In the genomic region with DNA sequence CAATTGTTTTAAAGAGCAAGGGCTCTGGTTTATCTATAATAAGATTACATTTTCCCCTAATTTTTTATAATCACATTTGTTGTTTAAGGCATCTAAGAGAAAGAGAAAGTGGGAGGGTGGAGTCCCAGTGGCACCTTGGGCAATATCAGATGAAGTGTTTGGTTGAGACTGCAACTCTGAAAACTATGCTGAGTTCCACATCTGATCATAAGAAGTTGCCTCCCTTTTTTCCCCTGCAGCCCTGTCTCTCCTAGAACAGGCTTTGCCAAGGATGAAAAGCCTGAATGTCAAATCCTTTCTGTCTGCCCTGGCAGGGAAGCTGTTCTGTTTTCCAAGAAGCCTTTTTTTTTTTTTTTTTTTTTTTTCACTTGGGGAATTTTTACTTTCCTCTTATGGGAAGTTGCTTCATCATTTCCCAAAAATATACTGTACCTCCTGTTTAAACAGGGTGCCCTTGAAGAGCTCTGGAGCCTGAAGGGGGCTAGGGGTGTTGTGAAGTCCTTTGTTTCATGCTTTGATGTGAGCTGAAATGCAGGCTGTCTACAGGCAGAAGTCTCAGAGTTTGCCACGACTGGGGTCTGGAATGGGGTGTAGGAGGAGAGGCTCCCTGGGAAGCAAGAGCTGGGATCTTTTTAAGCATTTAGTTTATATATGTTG, we compare ENCODE assay signal across 10 cellular contexts.
DNase-seq lines count a peak whose midpoint lies in the region; ATAC-seq, FAIRE-seq and TF ChIP-seq lines count a peak whose summit lies in the region.
"Had no signal": no experiment of that assay in that cellular context is flagged by ENCODE, and none has a peak within 500 bp of the region (broad histone marks: within the 10 kb centered on the region; RNA-seq: fewer than 3 reads in every experiment).

No MANE protein-coding gene starts in this region.

- TF ChIP-seq EP300 in HepG2 (IDR thresholded peaks at IDR 0.05; ENCODE audit: low read depth in 2 of 2, low read length in 2 of 2) (peak in 1 of 2 experiments; percentile 53; a peak in 1 of 4 replicates), HepG2 (CRISPR knock-in tag; IDR thresholded peaks at IDR 0.05; ENCODE audit: borderline replicate concordance) (no peak)

- H3K27me3 ChIP-seq in heart right ventricle, result no peaks in the 10 kb centered on the region
- no peaks in the 10 kb centered on the region for H3K27me3 ChIP-seq in HepG2 (ENCODE audit: control insufficient read depth in 1 of 2, insufficient read depth in 2 of 2, low read length in 2 of 2)
- no peaks in the 10 kb centered on the region for H3K27me3 ChIP-seq in upper lobe of right lung

- ATAC-seq in Right ventricle myocardium inferior, result peak; percentile 31
- ATAC-seq in heart right ventricle, result no peak
- peak; percentile 27 for ATAC-seq in activated T-helper 17 cell treated with anti-CD3 and anti-CD28 coated beads, Interleukin-2, amount 50 U/mL, for 72 hours (replicated peaks)
- no peak for ATAC-seq in HepG2
- peak; percentile 76 for ATAC-seq in upper lobe of right lung
- no peak for ATAC-seq in GM21423 (IDR thresholded peaks at IDR 0.05; ENCODE audit: unreplicated experiment)

- H3K4me3 Mint-ChIP-seq in activated T-helper 17 cell treated with anti-CD3 and anti-CD28 coated beads, Interleukin-2, amount 50 U/mL, for 72 hours, result peak overlapping the region; percentile 75

- CTCF ChIA-PET in HepG2 (lab: Yijun Ruan, JAX; ENCODE audit: low intra/inter-chr PET ratio, low total read pairs), result no interaction called here

- intact Hi-C loops in Right ventricle myocardium inferior (cut with DNase I), result no loop called here
- intact Hi-C loops in heart right ventricle (cut with DNase I), result no loop called here
- intact Hi-C loops in HepG2 (cut with micrococcal nuclease; ENCODE audit: unreplicated experiment), result no loop called here
- intact Hi-C loops in upper lobe of right lung (cut with DNase I), result no loop called here

- H3K36me3 Mint-ChIP-seq in activated T-helper 17 cell treated with anti-CD3 and anti-CD28 coated beads, Interleukin-2, amount 50 U/mL, for 72 hours (ENCODE audit: low read depth), result peaks cover 57% of the 10 kb centered on the region

- in situ Hi-C loops in HepG2 (cut with HindIII; ENCODE audit: extremely low pct_ligation_motif_present, low pct_unique_long_range_greater_than_20kb), result no loop called here

- 0 out of 2 replicates have a peak overlapping the region, but pooled peaks have one; percentile 16 for H3K4me2 ChIP-seq in HepG2 (ENCODE audit: low read depth, low read length)
- H3K4me2 ChIP-seq: smooth muscle cell had no signal

- no peak overlapping the region for H3K9ac ChIP-seq in HepG2 (ENCODE audit: insufficient read depth, low read depth, low read length)

- WGBS in heart right ventricle, 2 donors, result 60 to 70% methylated on average over 1 of the region's 1 CpG
- 0% methylated on average over 1 of the region's 1 CpG for WGBS in HepG2 (ENCODE audit: low lambda C conversion rate)

- no peaks in the 10 kb centered on the region for H3K27me3 Mint-ChIP-seq in activated T-helper 17 cell treated with anti-CD3 and anti-CD28 coated beads, Interleukin-2, amount 50 U/mL, for 72 hours

- H3K79me2 ChIP-seq in HepG2 (ENCODE audit: insufficient read depth, low read length), result peaks cover 2% of the 10 kb centered on the region

- peak overlapping the region; percentile 79 for H3K27ac Mint-ChIP-seq in activated T-helper 17 cell treated with anti-CD3 and anti-CD28 coated beads, Interleukin-2, amount 50 U/mL, for 72 hours

- H3K9me3 ChIP-seq in heart right ventricle (no peaks in the 10 kb centered on the region), HepG2 (ENCODE audit: low read length) (no peaks in the 10 kb centered on the region), upper lobe of right lung (no peaks in the 10 kb centered on the region)

- no peak for TF ChIP-seq POLR2A in HepG2 (IDR thresholded peaks at IDR 0.05; ENCODE audit: insufficient read depth in 1 of 2, low read depth in 2 of 2, low read length in 2 of 2)

- H4K20me1 ChIP-seq in HepG2 (ENCODE audit: insufficient read depth, low read length), result no peaks in the 10 kb centered on the region

- H2AFZ ChIP-seq in HepG2 (ENCODE audit: low read length), result no peak overlapping the region

- H3K36me3 ChIP-seq in heart right ventricle (peaks cover 0 to 14% (median 0%) of the 10 kb centered on the region in 9 donors), HepG2 (replicated peaks in 1 of 2; ENCODE audit: control insufficient read depth in 1 of 2, insufficient read depth in 2 of 2, low read length in 2 of 2) (no peaks in the 10 kb centered on the region), upper lobe of right lung (no peaks in the 10 kb centered on the region)

- FAIRE-seq in HepG2 (lab: Jason Lieb, UNC), result no peak

- TF ChIP-seq CTCF in heart right ventricle (IDR thresholded peaks at IDR 0.05), result no peak
- no peak for TF ChIP-seq CTCF in HepG2 (CRISPR knock-in tag; IDR thresholded peaks at IDR 0.05)
- no peak for TF ChIP-seq CTCF in upper lobe of right lung (IDR thresholded peaks at IDR 0.05)

- H3K4me1 ChIP-seq in heart right ventricle, result peaks cover 14 to 86% (median 74%) of the 10 kb centered on the region in 9 donors
- H3K4me1 ChIP-seq in HepG2 (ENCODE audit: insufficient read depth, low read length), result peaks cover 61% of the 10 kb centered on the region
- peaks cover 63% of the 10 kb centered on the region for H3K4me1 ChIP-seq in upper lobe of right lung

- H3K4me3 ChIP-seq in heart right ventricle (no peak overlapping the region), HepG2 (replicated peaks in 1 of 3; ENCODE audit: insufficient read depth in 1 of 3, low read depth in 2 of 3, low read length in 3 of 3) (no peak overlapping the region), upper lobe of right lung (no peak overlapping the region)
- H3K4me3 ChIP-seq: smooth muscle cell had no signal

- peaks cover 63% of the 10 kb centered on the region for H3K4me1 Mint-ChIP-seq in activated T-helper 17 cell treated with anti-CD3 and anti-CD28 coated beads, Interleukin-2, amount 50 U/mL, for 72 hours

- H3K9me3 Mint-ChIP-seq in activated T-helper 17 cell treated with anti-CD3 and anti-CD28 coated beads, Interleukin-2, amount 50 U/mL, for 72 hours, result no peaks in the 10 kb centered on the region

- POLR2A ChIA-PET in HepG2 (lab: Yijun Ruan, JAX), result interaction anchor here (0.8 to 1.8 kb wide), 5 partner anchors 9 to 76 kb away, joined by 3 to 5 read pairs (median 4); a partner anchor contains a TSS

- BruUV-seq in HepG2 (replicated peaks; lab: Mats Ljungman, UMichigan), result no TSS peak

- DNase-seq in Right ventricle myocardium inferior (ENCODE audit: missing footprints), result no peak
- no peak for DNase-seq in heart right ventricle
- DNase-seq in HepG2 (ENCODE audit: low spot score), result peak; percentile 46
- DNase-seq in upper lobe of right lung, result no peak
- DNase-seq in DMS79 treated with DMSO at 0.1 percent for 48 hours (lab: John Stamatoyannopoulos, UW), result no peak
- DNase-seq in SHP77 (lab: John Stamatoyannopoulos, UW), result no peak
- DNase-seq: activated gamma-delta T cell treated with Interleukin-2 at 50 U/mL for 16 hours had no signal

- TF ChIP-seq RAD21 in HepG2 (CRISPR knock-in tag; IDR thresholded peaks at IDR 0.05), result no peak

- peak overlapping the region in 3 of 10 donors; percentile 4 to 70 (median 45) for H3K27ac ChIP-seq in heart right ventricle
- H3K27ac ChIP-seq in HepG2 (ENCODE audit: extremely low read length, insufficient read depth, low read length), result no peak overlapping the region
- H3K27ac ChIP-seq in upper lobe of right lung, result peak overlapping the region; percentile 27

TF ChIP-seq in HepG2, 621 proteins besides CTCF, POLR2A, EP300 and RAD21 (continues in another document):
- TF ChIP-seq CENPT (CRISPR knock-in tag; IDR thresholded peaks at IDR 0.05; ENCODE audit: low read depth) (no peak), BCL6 (CRISPR knock-in tag; IDR thresholded peaks at IDR 0.05) (peak; percentile 19; the same call in 1 of the 2 replicates), ISL2 (CRISPR knock-in tag; IDR thresholded peaks at IDR 0.05) (0 out of 2 replicates have a peak, but pooled peaks have one; percentile 24), FOSL2 (CRISPR knock-in tag; IDR thresholded peaks at IDR 0.05) (0 out of 2 replicates have a peak, but pooled peaks have one; percentile 20), RELA (CRISPR knock-in tag; IDR thresholded peaks at IDR 0.05) (peak; percentile 94; the same call in 1 of the 2 replicates), ATF1 (CRISPR knock-in tag; IDR thresholded peaks at IDR 0.05) (0 out of 2 replicates have a peak, but pooled peaks have one; percentile 21), NCOA2 (CRISPR knock-in tag; IDR thresholded peaks at IDR 0.05) (peak; percentile 90)
- TF ChIP-seq, protein P1, sequence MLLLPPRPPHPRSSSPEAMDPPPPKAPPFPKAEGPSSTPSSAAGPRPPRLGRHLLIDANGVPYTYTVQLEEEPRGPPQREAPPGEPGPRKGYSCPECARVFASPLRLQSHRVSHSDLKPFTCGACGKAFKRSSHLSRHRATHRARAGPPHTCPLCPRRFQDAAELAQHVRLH (CRISPR knock-in tag; IDR thresholded peaks at IDR 0.05; ENCODE audit: borderline replicate concordance, low read depth), result no peak
- TF ChIP-seq, protein P2, sequence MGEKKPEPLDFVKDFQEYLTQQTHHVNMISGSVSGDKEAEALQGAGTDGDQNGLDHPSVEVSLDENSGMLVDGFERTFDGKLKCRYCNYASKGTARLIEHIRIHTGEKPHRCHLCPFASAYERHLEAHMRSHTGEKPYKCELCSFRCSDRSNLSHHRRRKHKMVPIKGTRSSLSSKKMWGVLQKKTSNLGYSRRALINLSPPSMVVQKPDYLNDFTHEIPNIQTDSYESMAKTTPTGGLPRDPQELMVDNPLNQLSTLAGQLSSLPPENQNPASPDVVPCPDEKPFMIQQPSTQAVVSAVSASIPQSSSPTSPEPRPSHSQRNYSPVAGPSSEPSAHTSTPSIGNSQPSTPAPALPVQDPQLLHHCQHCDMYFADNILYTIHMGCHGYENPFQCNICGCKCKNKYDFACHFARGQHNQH (CRISPR knock-in tag; IDR thresholded peaks at IDR 0.05), result peak; percentile 32; the same call in 1 of the 2 replicates

Comparison
In these comparisons a context has a peak if more than half of its experiments do, and no peak if none do; other contexts are left out.
1. ATAC-seq: peak in Right ventricle myocardium inferior (single experiment), activated T-helper 17 cell treated with anti-CD3 and anti-CD28 coated beads, Interleukin-2, amount 50 U/mL, for 72 hours (single experiment) and upper lobe of right lung (single experiment); none in heart right ventricle (0 of 8), HepG2 (single experiment) and GM21423 (single experiment).